1 cellular context compared by ENCODE assay signal in the genomic region with DNA sequence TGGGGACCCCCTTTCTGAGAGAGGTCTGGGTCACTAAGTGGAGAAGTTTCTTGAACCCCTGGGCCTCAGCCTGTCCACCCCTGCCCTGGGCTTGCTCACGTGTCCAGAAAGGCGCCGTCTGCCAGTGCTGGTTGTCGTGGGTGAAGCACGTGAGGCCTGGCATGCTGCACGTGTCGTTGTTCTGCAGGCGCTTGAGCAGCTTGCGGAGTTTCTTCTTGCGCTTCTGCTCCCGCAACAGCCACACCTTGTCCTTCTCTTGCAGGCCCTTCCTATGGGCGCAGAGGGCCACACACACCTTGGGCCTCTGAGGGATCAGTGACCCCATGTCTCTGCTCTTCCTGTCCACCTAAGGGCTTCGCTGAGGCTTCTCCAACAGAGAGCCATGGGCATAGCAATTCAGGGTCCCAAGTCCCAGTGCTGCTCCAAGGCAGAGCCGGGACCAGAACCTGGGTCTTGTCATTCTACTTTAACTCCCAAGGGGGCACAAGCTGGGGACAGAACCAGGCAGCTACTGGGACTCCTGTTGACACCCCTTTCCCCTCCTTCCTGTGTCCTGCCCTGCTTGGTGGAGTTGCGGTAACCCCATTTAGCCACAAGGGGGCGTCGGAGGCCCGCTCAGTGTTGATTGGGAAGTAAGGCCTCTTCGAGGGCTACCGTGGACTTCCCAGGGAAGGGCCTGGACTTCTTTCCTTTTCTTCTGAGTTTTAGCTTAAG.
TF ChIP-seq lines count a peak whose summit lies in the region.

No MANE protein-coding gene starts in this region.

TF ChIP-seq in HCT116, 20 proteins besides CTCF, POLR2A, EP300 and RAD21 (continued from another document):
- TF ChIP-seq, protein P1, sequence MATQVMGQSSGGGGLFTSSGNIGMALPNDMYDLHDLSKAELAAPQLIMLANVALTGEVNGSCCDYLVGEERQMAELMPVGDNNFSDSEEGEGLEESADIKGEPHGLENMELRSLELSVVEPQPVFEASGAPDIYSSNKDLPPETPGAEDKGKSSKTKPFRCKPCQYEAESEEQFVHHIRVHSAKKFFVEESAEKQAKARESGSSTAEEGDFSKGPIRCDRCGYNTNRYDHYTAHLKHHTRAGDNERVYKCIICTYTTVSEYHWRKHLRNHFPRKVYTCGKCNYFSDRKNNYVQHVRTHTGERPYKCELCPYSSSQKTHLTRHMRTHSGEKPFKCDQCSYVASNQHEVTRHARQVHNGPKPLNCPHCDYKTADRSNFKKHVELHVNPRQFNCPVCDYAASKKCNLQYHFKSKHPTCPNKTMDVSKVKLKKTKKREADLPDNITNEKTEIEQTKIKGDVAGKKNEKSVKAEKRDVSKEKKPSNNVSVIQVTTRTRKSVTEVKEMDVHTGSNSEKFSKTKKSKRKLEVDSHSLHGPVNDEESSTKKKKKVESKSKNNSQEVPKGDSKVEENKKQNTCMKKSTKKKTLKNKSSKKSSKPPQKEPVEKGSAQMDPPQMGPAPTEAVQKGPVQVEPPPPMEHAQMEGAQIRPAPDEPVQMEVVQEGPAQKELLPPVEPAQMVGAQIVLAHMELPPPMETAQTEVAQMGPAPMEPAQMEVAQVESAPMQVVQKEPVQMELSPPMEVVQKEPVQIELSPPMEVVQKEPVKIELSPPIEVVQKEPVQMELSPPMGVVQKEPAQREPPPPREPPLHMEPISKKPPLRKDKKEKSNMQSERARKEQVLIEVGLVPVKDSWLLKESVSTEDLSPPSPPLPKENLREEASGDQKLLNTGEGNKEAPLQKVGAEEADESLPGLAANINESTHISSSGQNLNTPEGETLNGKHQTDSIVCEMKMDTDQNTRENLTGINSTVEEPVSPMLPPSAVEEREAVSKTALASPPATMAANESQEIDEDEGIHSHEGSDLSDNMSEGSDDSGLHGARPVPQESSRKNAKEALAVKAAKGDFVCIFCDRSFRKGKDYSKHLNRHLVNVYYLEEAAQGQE (IDR thresholded peaks at IDR 0.05; ENCODE audit: low read depth) = no peak
- no peak for TF ChIP-seq CBX3 (IDR thresholded peaks at IDR 0.05; ENCODE audit: low read depth)
- TF ChIP-seq, protein P2, sequence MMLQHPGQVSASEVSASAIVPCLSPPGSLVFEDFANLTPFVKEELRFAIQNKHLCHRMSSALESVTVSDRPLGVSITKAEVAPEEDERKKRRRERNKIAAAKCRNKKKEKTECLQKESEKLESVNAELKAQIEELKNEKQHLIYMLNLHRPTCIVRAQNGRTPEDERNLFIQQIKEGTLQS (IDR thresholded peaks at IDR 0.05) = no peak
- TF ChIP-seq FOSL1 (IDR thresholded peaks at IDR 0.05; ENCODE audit: low read depth) = no peak
- TF ChIP-seq ELF1 (IDR thresholded peaks at IDR 0.05; ENCODE audit: borderline replicate concordance, low read depth) = no peak
TF ChIP-seq in HCT116: peak in this region for 0.
